ENCODE assay signal across 8 cellular contexts in the genomic region with DNA sequence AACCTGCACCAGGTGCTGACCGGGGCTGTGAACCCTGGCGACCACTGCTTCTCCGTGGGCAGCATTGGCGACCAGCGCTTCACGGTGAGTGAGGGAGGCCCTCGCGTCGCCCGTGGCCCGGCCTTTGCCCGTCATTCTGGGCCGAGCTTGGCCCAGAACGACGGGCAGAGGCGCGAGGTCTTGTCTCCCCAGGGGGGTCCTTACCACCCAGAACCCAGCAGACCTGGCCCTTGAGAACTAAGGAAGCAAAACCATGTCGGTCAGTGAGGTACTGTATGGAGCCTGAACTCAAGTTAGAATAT. TPM values are rescaled to one million over a fixed set of nuclear protein-coding genes. Genes with fewer than 3 reads are reported as not detected.
DNase-seq lines count a peak whose midpoint lies in the region; ATAC-seq, FAIRE-seq and TF ChIP-seq lines count a peak whose summit lies in the region.

No MANE protein-coding gene starts in this region.

- peak overlapping the region; percentile 91 to 99 (median 99) for H3K4me3 Mint-ChIP-seq in T-cell

- CTCF ChIA-PET in T-cell (lab: Charles Lee) = interaction anchor here (0.6 to 1.7 kb wide), 4 partner anchors 18 to 343 kb away, joined by 3 to 21 read pairs (median 9); partner anchors contain the start of gene DTWD2 (in 1 of the 2)

- ATAC-seq in GM18505 (IDR thresholded peaks at IDR 0.05; ENCODE audit: unreplicated experiment) (peak; percentile 15), HG02588 (IDR thresholded peaks at IDR 0.05; ENCODE audit: unreplicated experiment) (peak; percentile 10), T-cell (replicated peaks in 1 of 4) (peak in 2 of 4 experiments; percentile 1), Right ventricle myocardium superior (ENCODE audit: poor library complexity) (peak; percentile 27), GM21526 (IDR thresholded peaks at IDR 0.05; ENCODE audit: low FRiP score, unreplicated experiment) (no peak)

- peaks cover 6% of the 10 kb centered on the region for H3K36me3 Mint-ChIP-seq in T-cell

- DNase-seq in T-cell (no peak), Right ventricle myocardium superior (no peak), retinal pigment epithelial cell (ENCODE audit: low read depth) (no peak), GM19239 (ENCODE audit: insufficient read length, low spot score) (no peak), kidney glomerular epithelial cell (lab: John Stamatoyannopoulos, UW) (no peak)

- POLR2A ChIA-PET in T-cell (lab: Charles Lee) = interaction anchor here in 1 of 2 donors (0.9 to 1.6 kb wide), 3 partner anchors 9 to 216 kb away, joined by 3 to 8 read pairs (median 4); no protein-coding TSS in a partner anchor

- peak overlapping the region; percentile 90 for H3K4me3 ChIP-seq in retinal pigment epithelial cell (ENCODE audit: low read length)

- peaks cover 39 to 42% (median 40%) of the 10 kb centered on the region in 3 donors for H3K4me1 Mint-ChIP-seq in T-cell

- no peak for TF ChIP-seq POLR2A in GM18505 (IDR thresholded peaks at IDR 0.05; ENCODE audit: borderline replicate concordance, extremely low read depth, insufficient read depth, insufficient read length)

- no peak for TF ChIP-seq CTCF in retinal pigment epithelial cell (conservative IDR thresholded peaks at IDR 0.05; ENCODE audit: low read depth, low read length)

- intact Hi-C loops in Right ventricle myocardium superior (cut with DNase I) = loop anchor here (2.0 to 10.0 kb wide), 2 partner anchors 83 to 193 kb away; partner anchors contain the start of gene DTWD2

- no peak for FAIRE-seq in GM19239 (lab: Jason Lieb, UNC)

- H3K27ac Mint-ChIP-seq in T-cell = peak overlapping the region; percentile 75 to 99

- H3K9me3 Mint-ChIP-seq in T-cell = no peaks in the 10 kb centered on the region

- no peaks in the 10 kb centered on the region for H3K27me3 Mint-ChIP-seq in T-cell

RNA-seq across cellular contexts. Expression of gene DMXL1, which starts 0.6 kb away (rescaled TPM):
- total RNA-seq in T-cell = 10 to 100 TPM; 25.8 to 37.2 (median 28.2) TPM
- 23.3 TPM for total RNA-seq in Right ventricle myocardium superior
